1 cellular context compared by ENCODE assay signal in the genomic region with DNA sequence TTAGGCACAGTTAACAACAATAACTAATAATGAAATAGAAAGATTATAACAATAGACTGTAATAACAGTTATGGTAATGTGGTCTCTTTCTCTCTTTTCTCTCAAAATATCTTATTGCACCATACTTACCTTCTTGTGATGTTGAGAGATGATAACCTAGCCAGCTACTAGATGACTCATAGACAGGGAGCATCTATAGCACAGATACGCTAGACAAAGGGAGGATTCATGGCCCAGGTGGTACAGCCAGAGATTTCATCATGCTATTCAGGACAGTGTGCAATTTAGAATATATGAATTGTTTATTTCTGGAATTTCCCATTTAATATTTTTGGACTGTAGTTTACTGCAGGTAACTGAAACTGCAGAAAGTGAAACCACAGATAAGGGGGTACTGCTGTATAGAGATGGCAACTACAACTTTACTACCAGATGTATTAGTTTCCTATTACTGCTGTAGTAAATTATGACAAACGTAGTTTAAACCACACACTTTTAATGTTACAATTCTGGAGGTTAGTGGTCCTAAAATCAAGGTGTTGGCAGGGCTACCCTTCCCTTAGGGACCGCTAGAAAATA.
TF ChIP-seq lines count a peak whose summit lies in the region.

No MANE protein-coding gene starts in this region.

TF ChIP-seq in GM23338, 12 proteins besides CTCF, POLR2A, EP300 and RAD21 (continued from another document):
- no peak for TF ChIP-seq REST (IDR thresholded peaks at IDR 0.05; ENCODE audit: unreplicated experiment)
- TF ChIP-seq, protein P1, sequence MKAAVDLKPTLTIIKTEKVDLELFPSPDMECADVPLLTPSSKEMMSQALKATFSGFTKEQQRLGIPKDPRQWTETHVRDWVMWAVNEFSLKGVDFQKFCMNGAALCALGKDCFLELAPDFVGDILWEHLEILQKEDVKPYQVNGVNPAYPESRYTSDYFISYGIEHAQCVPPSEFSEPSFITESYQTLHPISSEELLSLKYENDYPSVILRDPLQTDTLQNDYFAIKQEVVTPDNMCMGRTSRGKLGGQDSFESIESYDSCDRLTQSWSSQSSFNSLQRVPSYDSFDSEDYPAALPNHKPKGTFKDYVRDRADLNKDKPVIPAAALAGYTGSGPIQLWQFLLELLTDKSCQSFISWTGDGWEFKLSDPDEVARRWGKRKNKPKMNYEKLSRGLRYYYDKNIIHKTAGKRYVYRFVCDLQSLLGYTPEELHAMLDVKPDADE (IDR thresholded peaks at IDR 0.05) = no peak
- no peak for TF ChIP-seq POLR2AphosphoS5 (IDR thresholded peaks at IDR 0.05; ENCODE audit: low read depth)
- no peak for TF ChIP-seq JUNB (IDR thresholded peaks at IDR 0.05; ENCODE audit: unreplicated experiment)
- TF ChIP-seq EZH2 (IDR thresholded peaks at IDR 0.05; ENCODE audit: low read depth, unreplicated experiment) = no peak
- no peak for TF ChIP-seq CREB1 (CRISPR knock-in tag; IDR thresholded peaks at IDR 0.05; ENCODE audit: low read depth)
